Comparison of ENCODE assay signal across 9 cellular contexts in the genomic region with DNA sequence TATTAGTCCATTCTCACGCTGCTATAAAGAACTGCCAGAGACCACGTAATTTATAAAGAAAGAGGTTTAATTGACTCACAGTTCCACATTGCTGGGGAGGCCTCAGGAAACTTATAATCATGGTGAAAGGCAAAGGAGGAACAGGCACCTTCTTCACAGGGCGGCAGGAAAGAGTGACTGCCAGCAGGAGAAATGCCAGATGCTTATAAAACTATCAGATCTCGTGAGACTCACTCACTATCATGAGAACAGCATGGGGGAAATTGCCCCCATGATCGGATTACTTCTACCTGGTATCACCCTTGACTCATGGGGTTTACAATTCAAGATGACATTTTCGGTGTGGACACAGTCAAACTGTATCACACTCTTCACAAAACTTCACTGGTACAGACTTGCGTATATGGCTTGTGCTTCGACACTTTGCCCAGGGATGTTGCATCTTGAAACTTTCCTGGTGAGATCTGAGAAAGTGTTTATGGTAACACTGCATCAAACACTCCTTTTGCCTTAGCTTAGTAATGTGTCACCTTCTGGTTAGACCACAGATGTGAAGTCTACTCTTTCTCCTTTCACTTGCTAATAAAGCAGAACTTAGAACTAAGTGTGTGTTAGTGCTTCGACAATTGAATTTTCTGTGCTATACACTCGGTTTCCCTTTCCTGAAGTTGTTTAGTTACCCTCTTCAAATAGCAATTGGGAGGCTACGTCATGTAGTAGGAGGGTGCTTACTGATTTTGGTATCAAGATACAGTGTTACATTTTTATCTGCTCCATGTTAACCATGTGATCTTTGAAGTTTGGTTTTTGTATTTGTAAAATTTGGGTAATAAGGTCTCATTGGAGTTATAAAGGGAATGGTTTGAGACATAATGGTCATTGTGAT.
DNase-seq lines count a peak whose midpoint lies in the region; ATAC-seq and TF ChIP-seq lines count a peak whose summit lies in the region.
"Had no signal": no experiment of that assay in that cellular context is flagged by ENCODE, and none has a peak within 500 bp of the region (broad histone marks: within the 10 kb centered on the region; RNA-seq: fewer than 3 reads in every experiment).

No MANE protein-coding gene starts in this region.

- H3K9me3 Mint-ChIP-seq in HFFc6 (no peaks in the 10 kb centered on the region), WTC11 (no peaks in the 10 kb centered on the region)
- no peaks in the 10 kb centered on the region for H3K9me3 Mint-ChIP-seq in naive thymus-derived CD4-positive, alpha-beta T cell

- no peak overlapping the region for H3K4me3 Mint-ChIP-seq in HFFc6
- H3K4me3 Mint-ChIP-seq in WTC11: no peak overlapping the region
- H3K4me3 Mint-ChIP-seq in naive thymus-derived CD4-positive, alpha-beta T cell: peak overlapping the region in 4 of 10 donors; percentile 2 to 71 (median 4)

- H3K9me3 ChIP-seq in naive thymus-derived CD4-positive, alpha-beta T cell (ENCODE audit: control insufficient read depth in 2 of 3, low read length in 3 of 3): no peaks in the 10 kb centered on the region
- H3K9me3 ChIP-seq in adrenal gland (replicated peaks in 1 of 3): peaks cover 0 to 5% (median 0%) of the 10 kb centered on the region in 3 donors
- H3K9me3 ChIP-seq in vagina: no peaks in the 10 kb centered on the region

- peaks cover 22% of the 10 kb centered on the region for H3K36me3 Mint-ChIP-seq in HFFc6 (ENCODE audit: low read depth)
- no peaks in the 10 kb centered on the region for H3K36me3 Mint-ChIP-seq in WTC11
- peaks cover 0 to 28% (median 16%) of the 10 kb centered on the region in 5 donors for H3K36me3 Mint-ChIP-seq in naive thymus-derived CD4-positive, alpha-beta T cell

- peak; percentile 25 for DNase-seq in GM13977 (ENCODE audit: low spot score)
- DNase-seq in HFFc6: no peak
- DNase-seq in WTC11 (ENCODE audit: low spot score): no peak
- peak in 1 of 9 donors; percentile 41 for DNase-seq in naive thymus-derived CD4-positive, alpha-beta T cell
- no peak for DNase-seq in adrenal gland
- no peak for DNase-seq in GM10248 (ENCODE audit: extremely low spot score)
- no peak for DNase-seq in amygdala (lab: John Stamatoyannopoulos, UW)
- DNase-seq in vagina (ENCODE audit: extremely low spot score in 2 of 2): no peak

- 86 to 89% (median 87%) methylated on average over 11 of the region's 11 CpGs for WGBS in adrenal gland, 4 donors

- no peak overlapping the region for H3K27ac ChIP-seq in naive thymus-derived CD4-positive, alpha-beta T cell (ENCODE audit: low read depth, low read length)
- H3K27ac ChIP-seq in adrenal gland (no peak overlapping the region), vagina (no peak overlapping the region)
- H3K27ac ChIP-seq: cardiac muscle cell had no signal

- TF ChIP-seq POLR2A in adrenal gland (IDR thresholded peaks at IDR 0.05) (no peak), vagina (IDR thresholded peaks at IDR 0.05) (no peak)

- no peaks in the 10 kb centered on the region for H3K36me3 ChIP-seq in naive thymus-derived CD4-positive, alpha-beta T cell (ENCODE audit: control insufficient read depth in 2 of 3, insufficient read depth in 3 of 3, low read length in 3 of 3)
- H3K36me3 ChIP-seq in adrenal gland (replicated peaks in 1 of 2) (no peaks in the 10 kb centered on the region), vagina (no peaks in the 10 kb centered on the region)
- H3K36me3 ChIP-seq: cardiac muscle cell had no signal

- H3K27ac Mint-ChIP-seq in HFFc6 (peak overlapping the region; percentile 2; the same call in 1 of the 2 replicates), WTC11 (peak overlapping the region; percentile 31; the same call in 1 of the 2 replicates)
- H3K27ac Mint-ChIP-seq in naive thymus-derived CD4-positive, alpha-beta T cell: peak overlapping the region in 3 of 9 donors; percentile 6 to 80 (median 80)

- peaks cover 0 to 17% of the 10 kb centered on the region in 2 donors for H3K4me1 ChIP-seq in naive thymus-derived CD4-positive, alpha-beta T cell (ENCODE audit: control insufficient read depth in 2 of 2, insufficient read depth in 2 of 2, low read length in 2 of 2)
- peaks cover 5 to 29% of the 10 kb centered on the region in 2 donors for H3K4me1 ChIP-seq in adrenal gland (replicated peaks in 1 of 2)
- H3K4me1 ChIP-seq in vagina: peaks cover 21% of the 10 kb centered on the region

- ATAC-seq in WTC11: no peak
- peak; percentile 89 for ATAC-seq in naive thymus-derived CD4-positive, alpha-beta T cell

- in situ Hi-C loops in GM13977 (cut with MboI; ENCODE audit: low pct_unique_long_range_greater_than_20kb, low sequenced_read_pairs, unreplicated experiment): no loop called here

- TF ChIP-seq CTCF in GM13977 (IDR thresholded peaks at IDR 0.05; ENCODE audit: extremely low read depth, insufficient read depth, missing control alignments) (no peak), HFFc6 (IDR thresholded peaks at IDR 0.05) (no peak), WTC11 (IDR thresholded peaks at IDR 0.05) (no peak), adrenal gland (IDR thresholded peaks at IDR 0.05) (no peak), GM10248 (IDR thresholded peaks at IDR 0.05; ENCODE audit: control extremely low read depth, extremely low read depth, low read depth, missing control alignments) (no peak), vagina (IDR thresholded peaks at IDR 0.05) (no peak)

- peak overlapping the region; percentile 5 for H3K4me3 ChIP-seq in naive thymus-derived CD4-positive, alpha-beta T cell (ENCODE audit: low read length)
- no peak overlapping the region for H3K4me3 ChIP-seq in adrenal gland
- no peak overlapping the region for H3K4me3 ChIP-seq in vagina
- H3K4me3 ChIP-seq: cardiac muscle cell had no signal

- H3K4me1 Mint-ChIP-seq in HFFc6 (ENCODE audit: low read depth) (peaks cover 80% of the 10 kb centered on the region), WTC11 (peaks cover 22% of the 10 kb centered on the region)
- peaks cover 12 to 33% (median 19%) of the 10 kb centered on the region in 7 donors for H3K4me1 Mint-ChIP-seq in naive thymus-derived CD4-positive, alpha-beta T cell

- no peaks in the 10 kb centered on the region for H3K27me3 ChIP-seq in naive thymus-derived CD4-positive, alpha-beta T cell (ENCODE audit: control insufficient read depth in 2 of 2, insufficient read depth in 2 of 2, low read length in 2 of 2)
- H3K27me3 ChIP-seq in adrenal gland: no peaks in the 10 kb centered on the region
- no peaks in the 10 kb centered on the region for H3K27me3 ChIP-seq in vagina
- H3K27me3 ChIP-seq: cardiac muscle cell had no signal

- H3K27me3 Mint-ChIP-seq in HFFc6 (ENCODE audit: insufficient read depth): no peaks in the 10 kb centered on the region; the same call in 1 of the 2 replicates
- no peaks in the 10 kb centered on the region for H3K27me3 Mint-ChIP-seq in WTC11 (ENCODE audit: low read depth)
- H3K27me3 Mint-ChIP-seq in naive thymus-derived CD4-positive, alpha-beta T cell: peaks cover 0 to 12% (median 0%) of the 10 kb centered on the region in 5 donors

- CTCF ChIA-PET in WTC11 (lab: Charles Lee): interaction anchor here (1.6 kb wide), 1 partner anchor 11 kb away, joined by 4 read pairs; no protein-coding TSS in a partner anchor
- CTCF ChIA-PET in naive thymus-derived CD4-positive, alpha-beta T cell (lab: Charles Lee): no interaction called here
- CTCF ChIA-PET in GM10248 (lab: Yijun Ruan, JAX): interaction anchor here (1.4 kb wide), 1 partner anchor 601 kb away, joined by 3 read pairs; no protein-coding TSS in a partner anchor

- intact Hi-C loops in naive thymus-derived CD4-positive, alpha-beta T cell (cut with micrococcal nuclease): loop anchor here in 1 of 2 donors (1.0 to 5.0 kb wide), 5 partner anchors 16 to 592 kb away; partner anchors contain the start of gene BCL6
- intact Hi-C loops in adrenal gland (cut with DNase I): no loop called here
- intact Hi-C loops in vagina (cut with DNase I): no loop called here

- POLR2A ChIA-PET in WTC11 (lab: Charles Lee): no interaction called here
- POLR2A ChIA-PET in naive thymus-derived CD4-positive, alpha-beta T cell (lab: Charles Lee): no interaction called here
- POLR2A ChIA-PET in GM10248 (lab: Yijun Ruan, JAX): no interaction called here

TF ChIP-seq in WTC11, 78 proteins besides CTCF, POLR2A, EP300 and RAD21 (continues in another document):
- no peak for TF ChIP-seq GABPB1 (CRISPR knock-in tag; IDR thresholded peaks at IDR 0.05)
- TF ChIP-seq, protein P1, sequence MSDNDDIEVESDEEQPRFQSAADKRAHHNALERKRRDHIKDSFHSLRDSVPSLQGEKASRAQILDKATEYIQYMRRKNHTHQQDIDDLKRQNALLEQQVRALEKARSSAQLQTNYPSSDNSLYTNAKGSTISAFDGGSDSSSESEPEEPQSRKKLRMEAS (CRISPR knock-in tag; IDR thresholded peaks at IDR 0.05): no peak
- TF ChIP-seq TCF7 (CRISPR knock-in tag; IDR thresholded peaks at IDR 0.05; ENCODE audit: low read depth): no peak
- TF ChIP-seq, protein P2, sequence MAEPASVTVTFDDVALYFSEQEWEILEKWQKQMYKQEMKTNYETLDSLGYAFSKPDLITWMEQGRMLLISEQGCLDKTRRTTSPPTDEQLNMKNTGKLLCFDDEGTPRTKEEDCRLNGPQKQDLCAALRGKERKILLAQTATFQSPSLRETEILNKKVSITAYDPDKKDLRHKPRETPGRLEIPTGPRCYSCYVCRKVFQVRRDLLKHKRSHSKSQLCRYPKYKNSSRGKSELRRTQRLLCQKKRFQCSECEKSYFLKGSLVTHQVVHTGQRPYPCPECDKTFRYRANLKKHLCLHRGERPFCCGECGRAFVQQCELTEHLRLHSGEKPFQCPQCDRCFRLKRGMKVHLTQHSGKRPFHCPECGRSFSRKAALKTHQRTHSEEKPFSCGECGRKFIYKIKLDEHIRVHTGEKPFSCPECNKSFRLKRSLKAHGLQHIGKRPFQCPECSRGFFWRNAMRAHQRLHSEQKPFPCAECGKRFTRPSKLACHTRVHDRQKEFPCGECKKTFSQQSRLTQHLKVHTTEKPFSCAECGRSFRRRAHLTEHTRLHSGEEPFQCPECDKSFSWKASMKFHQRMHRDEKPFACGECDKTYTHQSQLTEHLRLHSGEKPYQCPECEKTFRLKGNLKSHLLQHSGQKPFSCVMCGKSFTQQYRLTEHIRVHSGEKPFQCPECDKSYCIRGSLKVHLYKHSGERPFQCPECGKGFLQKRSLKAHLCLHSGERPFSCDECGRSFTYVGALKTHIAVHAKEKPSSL (CRISPR knock-in tag; conservative IDR thresholded peaks at IDR 0.05): no peak
- TF ChIP-seq ELF4 (CRISPR knock-in tag; IDR thresholded peaks at IDR 0.05; ENCODE audit: low read depth): no peak
- TF ChIP-seq CBFB (CRISPR knock-in tag; IDR thresholded peaks at IDR 0.05; ENCODE audit: low read depth): no peak
- TF ChIP-seq ESRRA (CRISPR knock-in tag; IDR thresholded peaks at IDR 0.05; ENCODE audit: borderline replicate concordance): no peak
- TF ChIP-seq, protein P3, sequence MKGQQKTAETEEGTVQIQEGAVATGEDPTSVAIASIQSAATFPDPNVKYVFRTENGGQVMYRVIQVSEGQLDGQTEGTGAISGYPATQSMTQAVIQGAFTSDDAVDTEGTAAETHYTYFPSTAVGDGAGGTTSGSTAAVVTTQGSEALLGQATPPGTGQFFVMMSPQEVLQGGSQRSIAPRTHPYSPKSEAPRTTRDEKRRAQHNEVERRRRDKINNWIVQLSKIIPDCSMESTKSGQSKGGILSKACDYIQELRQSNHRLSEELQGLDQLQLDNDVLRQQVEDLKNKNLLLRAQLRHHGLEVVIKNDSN (CRISPR knock-in tag; IDR thresholded peaks at IDR 0.05): no peak
